Comparison of ENCODE assay signal across 1 cellular context in the genomic region with DNA sequence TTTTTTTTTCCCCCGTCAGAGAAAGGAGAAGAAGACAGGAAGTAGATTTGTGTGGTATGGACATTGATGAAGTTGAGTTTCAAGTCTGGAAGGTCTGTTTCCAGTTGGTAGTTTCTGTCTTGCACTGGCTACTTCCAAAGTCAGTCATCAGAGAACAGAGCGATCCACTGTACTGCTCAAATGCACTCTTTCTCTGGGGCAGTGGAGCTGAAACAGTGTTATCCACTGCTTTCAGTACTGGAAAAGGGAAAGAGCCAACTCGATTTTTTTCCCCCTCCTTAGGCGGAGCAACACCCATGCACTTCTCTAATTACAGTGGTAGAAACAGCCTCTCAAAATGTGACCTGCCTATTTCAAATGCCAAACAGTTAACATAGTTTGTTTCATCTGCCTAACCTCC.
TF ChIP-seq lines count a peak whose summit lies in the region.

No MANE protein-coding gene starts in this region.

TF ChIP-seq in GM12878, 131 proteins besides CTCF, POLR2A, EP300 and RAD21:
- TF ChIP-seq, protein P1, sequence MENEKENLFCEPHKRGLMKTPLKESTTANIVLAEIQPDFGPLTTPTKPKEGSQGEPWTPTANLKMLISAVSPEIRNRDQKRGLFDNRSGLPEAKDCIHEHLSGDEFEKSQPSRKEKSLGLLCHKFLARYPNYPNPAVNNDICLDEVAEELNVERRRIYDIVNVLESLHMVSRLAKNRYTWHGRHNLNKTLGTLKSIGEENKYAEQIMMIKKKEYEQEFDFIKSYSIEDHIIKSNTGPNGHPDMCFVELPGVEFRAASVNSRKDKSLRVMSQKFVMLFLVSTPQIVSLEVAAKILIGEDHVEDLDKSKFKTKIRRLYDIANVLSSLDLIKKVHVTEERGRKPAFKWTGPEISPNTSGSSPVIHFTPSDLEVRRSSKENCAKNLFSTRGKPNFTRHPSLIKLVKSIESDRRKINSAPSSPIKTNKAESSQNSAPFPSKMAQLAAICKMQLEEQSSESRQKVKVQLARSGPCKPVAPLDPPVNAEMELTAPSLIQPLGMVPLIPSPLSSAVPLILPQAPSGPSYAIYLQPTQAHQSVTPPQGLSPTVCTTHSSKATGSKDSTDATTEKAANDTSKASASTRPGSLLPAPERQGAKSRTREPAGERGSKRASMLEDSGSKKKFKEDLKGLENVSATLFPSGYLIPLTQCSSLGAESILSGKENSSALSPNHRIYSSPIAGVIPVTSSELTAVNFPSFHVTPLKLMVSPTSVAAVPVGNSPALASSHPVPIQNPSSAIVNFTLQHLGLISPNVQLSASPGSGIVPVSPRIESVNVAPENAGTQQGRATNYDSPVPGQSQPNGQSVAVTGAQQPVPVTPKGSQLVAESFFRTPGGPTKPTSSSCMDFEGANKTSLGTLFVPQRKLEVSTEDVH (IDR thresholded peaks at IDR 0.05; ENCODE audit: low read depth, partially characterized antibody), result no peak
- TF ChIP-seq PAX5 (IDR thresholded peaks at IDR 0.05; ENCODE audit: borderline replicate concordance, low read depth, low read length) (no peak), ZNF274 (IDR thresholded peaks at IDR 0.05; ENCODE audit: insufficient read depth, insufficient read length) (no peak), IKZF1 (conservative IDR thresholded peaks at IDR 0.05) (no peak), HDGF (IDR thresholded peaks at IDR 0.05) (no peak), RCOR1 (conservative IDR thresholded peaks at IDR 0.05; ENCODE audit: low read depth, low read length) (no peak), STAT1 (conservative IDR thresholded peaks at IDR 0.05) (no peak), MXI1 (IDR thresholded peaks at IDR 0.05; ENCODE audit: low read depth, low read length) (no peak), EGR1 (IDR thresholded peaks at IDR 0.05; ENCODE audit: borderline replicate concordance in 1 of 2, low read depth in 2 of 2, low read length in 2 of 2) (no peak), DPF2 (IDR thresholded peaks at IDR 0.05) (no peak), ZNF24 (IDR thresholded peaks at IDR 0.05) (no peak), RAD51 (IDR thresholded peaks at IDR 0.05) (no peak), CREB1 (IDR thresholded peaks at IDR 0.05; ENCODE audit: low read depth) (no peak), YY1 (IDR thresholded peaks at IDR 0.05; ENCODE audit: low read depth, low read length) (no peak), TARDBP (IDR thresholded peaks at IDR 0.05; ENCODE audit: borderline replicate concordance) (no peak)
- TF ChIP-seq, protein P2, sequence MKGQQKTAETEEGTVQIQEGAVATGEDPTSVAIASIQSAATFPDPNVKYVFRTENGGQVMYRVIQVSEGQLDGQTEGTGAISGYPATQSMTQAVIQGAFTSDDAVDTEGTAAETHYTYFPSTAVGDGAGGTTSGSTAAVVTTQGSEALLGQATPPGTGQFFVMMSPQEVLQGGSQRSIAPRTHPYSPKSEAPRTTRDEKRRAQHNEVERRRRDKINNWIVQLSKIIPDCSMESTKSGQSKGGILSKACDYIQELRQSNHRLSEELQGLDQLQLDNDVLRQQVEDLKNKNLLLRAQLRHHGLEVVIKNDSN (IDR thresholded peaks at IDR 0.05; ENCODE audit: borderline replicate concordance, extremely low read length, insufficient read depth, low read depth, low read length), result no peak
- TF ChIP-seq, protein P3, sequence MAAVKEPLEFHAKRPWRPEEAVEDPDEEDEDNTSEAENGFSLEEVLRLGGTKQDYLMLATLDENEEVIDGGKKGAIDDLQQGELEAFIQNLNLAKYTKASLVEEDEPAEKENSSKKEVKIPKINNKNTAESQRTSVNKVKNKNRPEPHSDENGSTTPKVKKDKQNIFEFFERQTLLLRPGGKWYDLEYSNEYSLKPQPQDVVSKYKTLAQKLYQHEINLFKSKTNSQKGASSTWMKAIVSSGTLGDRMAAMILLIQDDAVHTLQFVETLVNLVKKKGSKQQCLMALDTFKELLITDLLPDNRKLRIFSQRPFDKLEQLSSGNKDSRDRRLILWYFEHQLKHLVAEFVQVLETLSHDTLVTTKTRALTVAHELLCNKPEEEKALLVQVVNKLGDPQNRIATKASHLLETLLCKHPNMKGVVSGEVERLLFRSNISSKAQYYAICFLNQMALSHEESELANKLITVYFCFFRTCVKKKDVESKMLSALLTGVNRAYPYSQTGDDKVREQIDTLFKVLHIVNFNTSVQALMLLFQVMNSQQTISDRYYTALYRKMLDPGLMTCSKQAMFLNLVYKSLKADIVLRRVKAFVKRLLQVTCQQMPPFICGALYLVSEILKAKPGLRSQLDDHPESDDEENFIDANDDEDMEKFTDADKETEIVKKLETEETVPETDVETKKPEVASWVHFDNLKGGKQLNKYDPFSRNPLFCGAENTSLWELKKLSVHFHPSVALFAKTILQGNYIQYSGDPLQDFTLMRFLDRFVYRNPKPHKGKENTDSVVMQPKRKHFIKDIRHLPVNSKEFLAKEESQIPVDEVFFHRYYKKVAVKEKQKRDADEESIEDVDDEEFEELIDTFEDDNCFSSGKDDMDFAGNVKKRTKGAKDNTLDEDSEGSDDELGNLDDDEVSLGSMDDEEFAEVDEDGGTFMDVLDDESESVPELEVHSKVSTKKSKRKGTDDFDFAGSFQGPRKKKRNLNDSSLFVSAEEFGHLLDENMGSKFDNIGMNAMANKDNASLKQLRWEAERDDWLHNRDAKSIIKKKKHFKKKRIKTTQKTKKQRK (IDR thresholded peaks at IDR 0.05; ENCODE audit: low read depth, low read length), result no peak
